In genomic region chr6:118558811-118559217, GRCh38 we compare ENCODE assay signal across 8 cellular contexts. TPM values are rescaled to one million over a fixed set of nuclear protein-coding genes. Genes with fewer than 3 reads are reported as not detected.
A peak's percentile ranks its signal among the peaks of the same experiment; 100 is the strongest.
DNase-seq lines count a peak whose midpoint lies in the region; ATAC-seq and TF ChIP-seq lines count a peak whose summit lies in the region.

No MANE protein-coding gene starts in this region.

- no peak overlapping the region for H2AK5ac ChIP-seq in neuronal stem cell (ENCODE audit: low read depth, low read length)
- no peak overlapping the region for H2AK5ac ChIP-seq in H9 (ENCODE audit: insufficient read length, low read length)

- H3K4me2 ChIP-seq in osteoblast (ENCODE audit: insufficient read depth, low read length): no peak overlapping the region
- H3K4me2 ChIP-seq in neuronal stem cell (ENCODE audit: insufficient read depth, low read length, poor library complexity, severe bottlenecking): no peak overlapping the region
- H3K4me2 ChIP-seq in H9 (ENCODE audit: insufficient read depth, insufficient read length, low read length): no peak overlapping the region

- H3K27ac Mint-ChIP-seq in T-helper 2 cell treated with Interferon-gamma antibody and Interleukin-4, amounts not matched to agents 5 μg/mL and 100 μg/mL, for 36 hours: peak overlapping the region; percentile 93
- H3K27ac Mint-ChIP-seq in naive thymus-derived CD8-positive, alpha-beta T cell: peak overlapping the region; percentile 93 to 98 (median 96)
- H3K27ac Mint-ChIP-seq in H9: no peak overlapping the region

- H4K20me1 ChIP-seq in osteoblast (ENCODE audit: insufficient read depth, low read length) (peaks cover 7% of the 10 kb centered on the region), H9 (ENCODE audit: control insufficient read depth, insufficient read depth, insufficient read length) (no peaks in the 10 kb centered on the region)

- H3K79me2 ChIP-seq in osteoblast (ENCODE audit: insufficient read depth, low read length): peaks cover 16% of the 10 kb centered on the region
- no peaks in the 10 kb centered on the region for H3K79me2 ChIP-seq in H9 (ENCODE audit: insufficient read depth, low read length)

- H3K9me3 ChIP-seq in osteoblast (ENCODE audit: low read depth, low read length) (no peaks in the 10 kb centered on the region), neuronal stem cell (replicated peaks in 1 of 2; ENCODE audit: control insufficient read depth in 2 of 2, insufficient read depth in 1 of 2, low read depth in 1 of 2, low read length in 2 of 2) (no peaks in the 10 kb centered on the region), H9 (ENCODE audit: control insufficient read depth, low read depth, low read length) (no peaks in the 10 kb centered on the region)

- H2BK12ac ChIP-seq in neuronal stem cell (ENCODE audit: low read length): no peak overlapping the region
- H2BK12ac ChIP-seq in H9 (ENCODE audit: insufficient read length, low read depth, low read length): no peak overlapping the region

- no peak for TF ChIP-seq CTCF in osteoblast (IDR thresholded peaks at IDR 0.05; ENCODE audit: extremely low read depth, low read depth, low read length)
- TF ChIP-seq CTCF in H9 (conservative IDR thresholded peaks at IDR 0.05): no peak

- no peak overlapping the region for H3K56ac ChIP-seq in H9 (ENCODE audit: insufficient read length, low read depth, low read length)

- no peak overlapping the region for H3K4ac ChIP-seq in neuronal stem cell (ENCODE audit: low read length)
- no peak overlapping the region for H3K4ac ChIP-seq in H9 (ENCODE audit: low read depth, low read length)

- H2BK120ac ChIP-seq in neuronal stem cell (ENCODE audit: low read depth, low read length): no peak overlapping the region
- no peak overlapping the region for H2BK120ac ChIP-seq in H9 (ENCODE audit: low read depth, low read length, poor library complexity, severe bottlenecking)

- H3K4me1 ChIP-seq in osteoblast (ENCODE audit: insufficient read depth, low read length): peaks cover 10% of the 10 kb centered on the region
- H3K4me1 ChIP-seq in neuronal stem cell (ENCODE audit: control insufficient read depth in 2 of 2, insufficient read depth in 1 of 2, low read depth in 1 of 2, low read length in 2 of 2): no peaks in the 10 kb centered on the region
- no peaks in the 10 kb centered on the region for H3K4me1 ChIP-seq in H9 (ENCODE audit: insufficient read depth, low read length)

- no peak overlapping the region for H4K5ac ChIP-seq in H9 (ENCODE audit: insufficient read length, low read depth, low read length)

- no peak overlapping the region for H3K9ac ChIP-seq in neuronal stem cell (ENCODE audit: low read depth, low read length, poor library complexity)
- no peak overlapping the region for H3K9ac ChIP-seq in H9 (ENCODE audit: extremely low read depth, insufficient read length, low read length)

- H2AFZ ChIP-seq in osteoblast (ENCODE audit: low read length): no peak overlapping the region
- no peak overlapping the region for H2AFZ ChIP-seq in neuronal stem cell (ENCODE audit: low read length)
- no peak overlapping the region for H2AFZ ChIP-seq in H9 (ENCODE audit: low read length)

- DNase-seq in T-helper 2 cell treated with Interferon-gamma antibody and Interleukin-4, amounts not matched to agents 5 μg/mL and 100 μg/mL, for 36 hours (ENCODE audit: low spot score): peak; percentile 17
- DNase-seq in naive thymus-derived CD8-positive, alpha-beta T cell: peak in 8 of 10 donors; percentile 9 to 82 (median 45)
- DNase-seq in osteoblast (ENCODE audit: insufficient read length, low spot score, missing footprints) (no peak), neuronal stem cell (ENCODE audit: low spot score) (no peak), H9 (no peak)
- no peak for DNase-seq in stimulated activated CD4-positive, alpha-beta T cell treated with anti-CD3 and anti-CD28 coated beads, Interleukin-12 subunit alpha, Interleukin-12 subunit beta, amount 100 ng/mL, for 4 hours

- no peak overlapping the region for H3K23ac ChIP-seq in neuronal stem cell (ENCODE audit: low read depth, low read length, poor library complexity)
- H3K23ac ChIP-seq in H9 (ENCODE audit: insufficient read length, low read depth, low read length): no peak overlapping the region

- H3K4me3 Mint-ChIP-seq in T-helper 2 cell treated with Interferon-gamma antibody and Interleukin-4, amounts not matched to agents 5 μg/mL and 100 μg/mL, for 36 hours: peak overlapping the region; percentile 82
- peak overlapping the region; percentile 38 to 86 (median 82) for H3K4me3 Mint-ChIP-seq in naive thymus-derived CD8-positive, alpha-beta T cell
- H3K4me3 Mint-ChIP-seq in H9: no peak overlapping the region

- no peaks in the 10 kb centered on the region for H3K23me2 ChIP-seq in H9 (ENCODE audit: insufficient read length, low read depth, low read length, poor library complexity, severe bottlenecking)

- H3K36me3 ChIP-seq in osteoblast (ENCODE audit: insufficient read depth, low read length) (no peaks in the 10 kb centered on the region), neuronal stem cell (replicated peaks in 1 of 2; ENCODE audit: control insufficient read depth in 2 of 2, insufficient read depth in 2 of 2, low read length in 2 of 2) (peaks cover 0 to 7% of the 10 kb centered on the region in 2 donors)

- H2BK5ac ChIP-seq in neuronal stem cell (ENCODE audit: low read length): no peak overlapping the region
- H2BK5ac ChIP-seq in H9 (ENCODE audit: insufficient read length, low read length): no peak overlapping the region

- no peak overlapping the region for H3K18ac ChIP-seq in neuronal stem cell (ENCODE audit: low read length)
- no peak overlapping the region for H3K18ac ChIP-seq in H9 (ENCODE audit: insufficient read length, low read depth, low read length)

- POLR2A ChIA-PET in naive thymus-derived CD8-positive, alpha-beta T cell (lab: Charles Lee): interaction anchor here (0.7 to 1.6 kb wide), 8 partner anchors 34 to 335 kb away, joined by 3 to 12 read pairs (median 5); partner anchors contain the start of gene ASF1A

- H3T11ph ChIP-seq in H9 (ENCODE audit: low read length): no peak overlapping the region

- H3K79me1 ChIP-seq in neuronal stem cell (ENCODE audit: low read depth, low read length) (no peaks in the 10 kb centered on the region), H9 (ENCODE audit: insufficient read depth, low read depth, low read length, poor library complexity, severe bottlenecking) (peaks cover 4% of the 10 kb centered on the region)

- peak; percentile 44 for ATAC-seq in GM18867 (IDR thresholded peaks at IDR 0.05; ENCODE audit: unreplicated experiment)
- peak; percentile 57 for ATAC-seq in HG02610 (IDR thresholded peaks at IDR 0.05; ENCODE audit: unreplicated experiment)
- peak; percentile 94 to 97 for ATAC-seq in naive thymus-derived CD8-positive, alpha-beta T cell

- H4K91ac ChIP-seq in neuronal stem cell (ENCODE audit: low read depth, low read length, poor library complexity) (no peak overlapping the region), H9 (ENCODE audit: insufficient read length, low read depth, low read length) (no peak overlapping the region)

- no CpG with 5 or more reads among the region's 4 CpGs for WGBS in neuronal stem cell (ENCODE audit: extremely low coverage in 2 of 2, insufficient read length in 2 of 2, insufficient replicate concordance in 1 of 2), 2 donors
- WGBS in H9 (ENCODE audit: extremely low coverage, insufficient read length, low lambda C conversion rate): no CpG with 5 or more reads among the region's 4 CpGs

- H3K27ac ChIP-seq in osteoblast (ENCODE audit: low read depth, low read length): no peak overlapping the region
- no peak overlapping the region for H3K27ac ChIP-seq in neuronal stem cell (replicated peaks; ENCODE audit: low read length)
- no peak overlapping the region for H3K27ac ChIP-seq in H9 (ENCODE audit: insufficient read length, low read depth, low read length)

- no peaks in the 10 kb centered on the region for H3K27me3 ChIP-seq in osteoblast (ENCODE audit: insufficient read depth, low read length)
- no peaks in the 10 kb centered on the region for H3K27me3 ChIP-seq in neuronal stem cell (ENCODE audit: control insufficient read depth in 3 of 3, insufficient read depth in 3 of 3, low read depth in 1 of 3, low read length in 3 of 3)
- H3K27me3 ChIP-seq in H9 (ENCODE audit: insufficient read depth, low read length): no peaks in the 10 kb centered on the region; the same call in 1 of the 2 replicates

- H3K4me1 Mint-ChIP-seq in T-helper 2 cell treated with Interferon-gamma antibody and Interleukin-4, amounts not matched to agents 5 μg/mL and 100 μg/mL, for 36 hours (ENCODE audit: low read depth): peaks cover 25% of the 10 kb centered on the region
- H3K4me1 Mint-ChIP-seq in naive thymus-derived CD8-positive, alpha-beta T cell: peaks cover 19 to 55% (median 48%) of the 10 kb centered on the region in 4 donors
- H3K4me1 Mint-ChIP-seq in H9: no peaks in the 10 kb centered on the region

- H3K27me3 Mint-ChIP-seq in T-helper 2 cell treated with Interferon-gamma antibody and Interleukin-4, amounts not matched to agents 5 μg/mL and 100 μg/mL, for 36 hours (ENCODE audit: low read depth): no peaks in the 10 kb centered on the region
- H3K27me3 Mint-ChIP-seq in naive thymus-derived CD8-positive, alpha-beta T cell: no peaks in the 10 kb centered on the region
- H3K27me3 Mint-ChIP-seq in H9 (ENCODE audit: low read depth): no peaks in the 10 kb centered on the region

- no peaks in the 10 kb centered on the region for H3K9me3 Mint-ChIP-seq in T-helper 2 cell treated with Interferon-gamma antibody and Interleukin-4, amounts not matched to agents 5 μg/mL and 100 μg/mL, for 36 hours
- H3K9me3 Mint-ChIP-seq in naive thymus-derived CD8-positive, alpha-beta T cell: no peaks in the 10 kb centered on the region
- H3K9me3 Mint-ChIP-seq in H9: no peaks in the 10 kb centered on the region

- peaks cover 19% of the 10 kb centered on the region for H3K36me3 Mint-ChIP-seq in T-helper 2 cell treated with Interferon-gamma antibody and Interleukin-4, amounts not matched to agents 5 μg/mL and 100 μg/mL, for 36 hours (ENCODE audit: low read depth)
- peaks cover 0 to 25% (median 4%) of the 10 kb centered on the region in 3 donors for H3K36me3 Mint-ChIP-seq in naive thymus-derived CD8-positive, alpha-beta T cell
- no peaks in the 10 kb centered on the region for H3K36me3 Mint-ChIP-seq in H9 (ENCODE audit: insufficient read depth in 1 of 3, low read depth in 3 of 3)

- no peak overlapping the region for H2BK20ac ChIP-seq in H9 (ENCODE audit: low read depth, low read length, poor library complexity, severe bottlenecking)

- no peak overlapping the region for H2BK15ac ChIP-seq in neuronal stem cell (ENCODE audit: low read length)
- H2BK15ac ChIP-seq in H9 (ENCODE audit: low read depth, low read length): no peak overlapping the region

- H4K8ac ChIP-seq in neuronal stem cell (ENCODE audit: low read depth, low read length) (no peak overlapping the region), H9 (replicated peaks; ENCODE audit: insufficient read length, low read depth, low read length) (no peak overlapping the region)

- H3K4me3 ChIP-seq in osteoblast (ENCODE audit: insufficient read depth, low read length) (no peak overlapping the region), neuronal stem cell (ENCODE audit: low read length in 2 of 2) (no peak overlapping the region)

- no peak overlapping the region for H3K14ac ChIP-seq in neuronal stem cell (ENCODE audit: low read length)
- H3K14ac ChIP-seq in H9 (ENCODE audit: insufficient read depth, low read length): no peak overlapping the region

RNA-seq across cellular contexts. Expression of gene PLN, which starts 10.7 kb away (rescaled TPM):
- not detected for total RNA-seq in naive thymus-derived CD8-positive, alpha-beta T cell
- under 1 TPM; 0.09 to 0.27 (median 0.15) TPM for polyA plus RNA-seq in naive thymus-derived CD8-positive, alpha-beta T cell
- total RNA-seq in osteoblast (0.36 and 0.59 TPM in 2 replicates), H9 (2021) (not detected in 2 replicates)
- not detected for polyA plus RNA-seq in neuronal stem cell (2013, experiment 1 of 2)
- not detected for polyA plus RNA-seq in neuronal stem cell (2013, experiment 2 of 2)

Comparison
In these comparisons a context has a peak if more than half of its experiments do, and no peak if none do; other contexts are left out.
1. ATAC-seq: peak in every context shown above with its lines; median percentile 96 in naive thymus-derived CD8-positive, alpha-beta T cell; 57 in HG02610; 44 in GM18867.
2. DNase-seq: peak in T-helper 2 cell treated with Interferon-gamma antibody and Interleukin-4, amounts not matched to agents 5 μg/mL and 100 μg/mL, for 36 hours (single experiment) and naive thymus-derived CD8-positive, alpha-beta T cell (8 of 10); none in osteoblast (single experiment), stimulated activated CD4-positive, alpha-beta T cell treated with anti-CD3 and anti-CD28 coated beads, Interleukin-12 subunit alpha, Interleukin-12 subunit beta, amount 100 ng/mL, for 4 hours (single experiment), neuronal stem cell (single experiment) and H9 (single experiment).
3. H3K27ac Mint-ChIP-seq: peak in T-helper 2 cell treated with Interferon-gamma antibody and Interleukin-4, amounts not matched to agents 5 μg/mL and 100 μg/mL, for 36 hours (single experiment) and naive thymus-derived CD8-positive, alpha-beta T cell (10 of 10); none in H9 (0 of 3).
4. H3K4me3 Mint-ChIP-seq: peak in T-helper 2 cell treated with Interferon-gamma antibody and Interleukin-4, amounts not matched to agents 5 μg/mL and 100 μg/mL, for 36 hours (single experiment) and naive thymus-derived CD8-positive, alpha-beta T cell (10 of 10); none in H9 (0 of 2).